ENCODE assay signal across 16 cellular contexts in genomic region chr19:1080360-1081161, GRCh38. TPM values are rescaled to one million over a fixed set of nuclear protein-coding genes. Genes with fewer than 3 reads are reported as not detected.
DNase-seq lines count a peak whose midpoint lies in the region; ATAC-seq, FAIRE-seq and TF ChIP-seq lines count a peak whose summit lies in the region.
"Had no signal": no experiment of that assay in that cellular context is flagged by ENCODE, and none has a peak within 500 bp of the region (broad histone marks: within the 10 kb centered on the region; RNA-seq: fewer than 3 reads in every experiment).

No MANE protein-coding gene starts in this region.

- TF ChIP-seq CTCF in HepG2 (CRISPR knock-in tag; IDR thresholded peaks at IDR 0.05) (no peak), PC-9 (conservative IDR thresholded peaks at IDR 0.05) (no peak)

- no peaks in the 10 kb centered on the region for H3K9me3 Mint-ChIP-seq in T-helper 2 cell treated with Interferon-gamma antibody and Interleukin-4, amounts not matched to agents 5 μg/mL and 100 μg/mL, for 36 hours

- H4K20me1 ChIP-seq in HepG2 (ENCODE audit: insufficient read depth, low read length) (no peaks in the 10 kb centered on the region), PC-9 (ENCODE audit: insufficient read depth) (no peaks in the 10 kb centered on the region)

- H3K27ac ChIP-seq in HepG2 (ENCODE audit: extremely low read length, insufficient read depth, low read length) (no peak overlapping the region), PC-9 (no peak overlapping the region)
- H3K27ac ChIP-seq: body of pancreas, thyroid gland had no signal

- intact Hi-C loops in HepG2 (cut with micrococcal nuclease; ENCODE audit: unreplicated experiment), result no loop called here
- intact Hi-C loops in PC-9 (cut with micrococcal nuclease; ENCODE audit: unreplicated experiment), result no loop called here

- H3K4me2 ChIP-seq in HepG2 (ENCODE audit: low read depth, low read length), result no peak overlapping the region
- H3K4me2 ChIP-seq in PC-9, result no peak overlapping the region

- no peak for TF ChIP-seq POLR2A in HepG2 (IDR thresholded peaks at IDR 0.05; ENCODE audit: insufficient read depth in 1 of 2, low read depth in 2 of 2, low read length in 2 of 2)

- FAIRE-seq in HepG2 (lab: Jason Lieb, UNC), result no peak
- FAIRE-seq: colon, D721Med had no signal

- peaks cover 0 to 7% of the 10 kb centered on the region in 2 experiments; a peak in 4 of 5 replicates for H3K36me3 ChIP-seq in HepG2 (replicated peaks in 1 of 2; ENCODE audit: control insufficient read depth in 1 of 2, insufficient read depth in 2 of 2, low read length in 2 of 2)
- no peaks in the 10 kb centered on the region for H3K36me3 ChIP-seq in PC-9 (ENCODE audit: low read depth)
- H3K36me3 ChIP-seq: thyroid gland had no signal

- no peaks in the 10 kb centered on the region for H3K27me3 Mint-ChIP-seq in T-helper 2 cell treated with Interferon-gamma antibody and Interleukin-4, amounts not matched to agents 5 μg/mL and 100 μg/mL, for 36 hours (ENCODE audit: low read depth)

- POLR2A ChIA-PET in HepG2 (lab: Yijun Ruan, JAX) (interaction anchor here (1.3 kb wide), 1 partner anchor 17 kb away, joined by 5 read pairs; no protein-coding TSS in a partner anchor), PC-9 (lab: Charles Lee; ENCODE audit: unreplicated experiment) (no interaction called here)

- H3K9me3 ChIP-seq in HepG2 (ENCODE audit: low read length), result no peaks in the 10 kb centered on the region
- no peaks in the 10 kb centered on the region for H3K9me3 ChIP-seq in PC-9 (ENCODE audit: insufficient read depth, low read depth)
- H3K9me3 ChIP-seq: body of pancreas, left lung, thyroid gland had no signal

- BruUV-seq in HepG2 (replicated peaks; lab: Mats Ljungman, UMichigan) (no TSS peak), PC-9 (replicated peaks; lab: Mats Ljungman, UMichigan) (no TSS peak)

- peaks cover 14% of the 10 kb centered on the region; the same call in 1 of the 2 replicates for H3F3A ChIP-seq in PC-9 (ENCODE audit: insufficient read depth, low read depth)

- ATAC-seq in HepG2, result no peak; the same call in 2 of the 3 replicates
- ATAC-seq: body of pancreas, left lung had no signal

- H2AFZ ChIP-seq in HepG2 (ENCODE audit: low read length) (no peak overlapping the region), PC-9 (no peak overlapping the region)

- CTCF ChIA-PET in HepG2 (lab: Yijun Ruan, JAX; ENCODE audit: low intra/inter-chr PET ratio, low total read pairs), result no interaction called here
- CTCF ChIA-PET in PC-9 (lab: Charles Lee), result no interaction called here

- H3K79me2 ChIP-seq in HepG2 (ENCODE audit: insufficient read depth, low read length) (no peaks in the 10 kb centered on the region), PC-9 (ENCODE audit: low read depth) (no peaks in the 10 kb centered on the region)

- no peaks in the 10 kb centered on the region for H3K9me2 ChIP-seq in PC-9 (ENCODE audit: insufficient read depth)

- H3K4me1 Mint-ChIP-seq in T-helper 2 cell treated with Interferon-gamma antibody and Interleukin-4, amounts not matched to agents 5 μg/mL and 100 μg/mL, for 36 hours (ENCODE audit: low read depth), result peaks cover 22% of the 10 kb centered on the region

- TF ChIP-seq RAD21 in HepG2 (CRISPR knock-in tag; IDR thresholded peaks at IDR 0.05), result no peak

- in situ Hi-C loops in HepG2 (cut with HindIII; ENCODE audit: extremely low pct_ligation_motif_present, low pct_unique_long_range_greater_than_20kb) (no loop called here), G401 (cut with HindIII; ENCODE audit: low sequenced_read_pairs) (no loop called here)

- peak; percentile 12 for DNase-seq in stimulated activated CD4-positive, alpha-beta T cell treated with anti-CD3 and anti-CD28 coated beads, Interleukin-15, amount 100 ng/mL, for 24 hours
- DNase-seq in stimulated activated CD4-positive, alpha-beta T cell treated with anti-CD3 and anti-CD28 coated beads, Interleukin-4, amount 100 ng/mL, for 24 hours, result no peak
- no peak for DNase-seq in T-helper 2 cell treated with Interferon-gamma antibody and Interleukin-4, amounts not matched to agents 5 μg/mL and 100 μg/mL, for 36 hours (ENCODE audit: low spot score)
- no peak for DNase-seq in HepG2 (ENCODE audit: low spot score)
- DNase-seq in PC-9, result no peak
- no peak for DNase-seq in G401 (ENCODE audit: low spot score)
- no peak for DNase-seq in NCI-H69 (lab: John Stamatoyannopoulos, UW)
- DNase-seq: GOT3, head of caudate nucleus, NCI-H1105, SHP77, thyroid gland had no signal

- H3K4me3 ChIP-seq in HepG2 (replicated peaks in 1 of 3; ENCODE audit: insufficient read depth in 1 of 3, low read depth in 2 of 3, low read length in 3 of 3) (no peak overlapping the region), PC-9 (no peak overlapping the region)
- H3K4me3 ChIP-seq: body of pancreas, left lung, thyroid gland had no signal

- WGBS in HepG2 (ENCODE audit: low lambda C conversion rate), result 93% methylated on average over 20 of the region's 50 CpGs

- H3K9ac ChIP-seq in HepG2 (ENCODE audit: insufficient read depth, low read depth, low read length), result no peak overlapping the region

- peak overlapping the region; percentile 77 for H3K27ac Mint-ChIP-seq in T-helper 2 cell treated with Interferon-gamma antibody and Interleukin-4, amounts not matched to agents 5 μg/mL and 100 μg/mL, for 36 hours

- peaks cover 21% of the 10 kb centered on the region for H3K4me1 ChIP-seq in HepG2 (ENCODE audit: insufficient read depth, low read length)
- 0 out of 2 replicates have a peak, but pooled peaks cover 5% of the 10 kb centered on the region for H3K4me1 ChIP-seq in PC-9 (replicated peaks; ENCODE audit: insufficient read depth)

- H3K4me3 Mint-ChIP-seq in T-helper 2 cell treated with Interferon-gamma antibody and Interleukin-4, amounts not matched to agents 5 μg/mL and 100 μg/mL, for 36 hours, result peak overlapping the region; percentile 18

- H3K27me3 ChIP-seq in HepG2 (ENCODE audit: control insufficient read depth in 1 of 2, insufficient read depth in 2 of 2, low read length in 2 of 2) (no peaks in the 10 kb centered on the region), PC-9 (ENCODE audit: insufficient read depth, low read depth) (no peaks in the 10 kb centered on the region)
- H3K27me3 ChIP-seq: body of pancreas, left lung, thyroid gland had no signal

- TF ChIP-seq EP300 in HepG2 (IDR thresholded peaks at IDR 0.05; ENCODE audit: low read depth in 2 of 2, low read length in 2 of 2) (no peak), HepG2 (CRISPR knock-in tag; IDR thresholded peaks at IDR 0.05; ENCODE audit: borderline replicate concordance) (no peak)

- peaks cover 76% of the 10 kb centered on the region for H3K36me3 Mint-ChIP-seq in T-helper 2 cell treated with Interferon-gamma antibody and Interleukin-4, amounts not matched to agents 5 μg/mL and 100 μg/mL, for 36 hours (ENCODE audit: low read depth)

RNA-seq across cellular contexts. Expression of gene ARHGAP45, which starts 13.6 kb away (rescaled TPM):
- 0.48 and 0.84 TPM in 2 replicates for total RNA-seq in HepG2 (2016; rRNA removed; fragmentation: Illumina TruSeq; extraction: Trizol)
- total RNA-seq in HepG2 (2016; cell fraction: cytosol; rRNA removed; fragmentation: Illumina TruSeq; extraction: Trizol; ENCODE audit: low read depth), result 0.35 and 0.51 TPM in 2 replicates
- total RNA-seq in HepG2 (2016; cell fraction: insoluble cytoplasmic fraction; rRNA removed; fragmentation: Illumina TruSeq; extraction: Trizol), result 0.16 and 0.50 TPM in 2 replicates
- total RNA-seq in HepG2 (2016; cell fraction: membrane; rRNA removed; fragmentation: Illumina TruSeq; extraction: Trizol), result 0.38 and 0.40 TPM in 2 replicates
- 0.28 and 0.63 TPM in 2 replicates for total RNA-seq in HepG2 (2016; cell fraction: nucleus; rRNA removed; fragmentation: Illumina TruSeq; extraction: Trizol)
- 32.0 and 40.3 TPM in 2 replicates for polyA plus RNA-seq in HepG2 (2011; rRNA removed)
- 17.7 and 31.9 TPM in 2 replicates for polyA plus RNA-seq in HepG2 (2011; cell fraction: cytosol; rRNA removed)
- polyA plus RNA-seq in HepG2 (2011; cell fraction: nucleus; rRNA removed), result 222 and 325 TPM in 2 replicates
- polyA plus RNA-seq in HepG2 (2012), result 21.8 and 23.4 TPM in 2 replicates
- not detected in 2 replicates for polyA plus RNA-seq in HepG2 (2016; cell fraction: cytosol; fragmentation: Illumina TruSeq; extraction: Trizol; ENCODE audit: low read depth)
- 0.41 and 0.69 TPM in 2 replicates for polyA plus RNA-seq in HepG2 (2016; cell fraction: insoluble cytoplasmic fraction; fragmentation: Illumina TruSeq; extraction: Trizol; ENCODE audit: low read depth)
- not detected in 2 replicates for polyA plus RNA-seq in HepG2 (2016; cell fraction: membrane; fragmentation: Illumina TruSeq; extraction: Trizol; ENCODE audit: low read depth)
- polyA plus RNA-seq in HepG2 (2016; cell fraction: nucleus; fragmentation: Illumina TruSeq; extraction: Trizol; ENCODE audit: insufficient read depth, low read depth), result 1.5 TPM in 2 replicates
- 18.3 and 37.9 TPM in 2 replicates for polyA minus RNA-seq in HepG2 (2011; rRNA and poly(A)+ RNA removed; ENCODE audit: low replicate concordance)
- 19.3 and 20.1 TPM in 2 replicates for polyA minus RNA-seq in HepG2 (2011; cell fraction: cytosol; rRNA and poly(A)+ RNA removed)
- polyA minus RNA-seq in HepG2 (2011; cell fraction: nucleus; rRNA and poly(A)+ RNA removed), result 25.0 and 29.0 TPM in 2 replicates
- total RNA-seq in PC-9 (2021), result 20.2 and 20.6 TPM in 2 replicates
- total RNA-seq in G401 (2014; rRNA removed; shearing (Covaris generic)), result 126 and 134 TPM in 2 replicates

RNA-seq across cellular contexts. Expression of gene POLR2E, which starts 14.6 kb away (rescaled TPM):
- total RNA-seq in HepG2 (2016; rRNA removed; fragmentation: Illumina TruSeq; extraction: Trizol) (140 TPM in 2 replicates), PC-9 (2021) (180 and 237 TPM in 2 replicates)
- 43.4 and 44.8 TPM in 2 replicates for total RNA-seq in HepG2 (2016; cell fraction: cytosol; rRNA removed; fragmentation: Illumina TruSeq; extraction: Trizol; ENCODE audit: low read depth)
- 135 and 141 TPM in 2 replicates for total RNA-seq in HepG2 (2016; cell fraction: insoluble cytoplasmic fraction; rRNA removed; fragmentation: Illumina TruSeq; extraction: Trizol)
- total RNA-seq in HepG2 (2016; cell fraction: membrane; rRNA removed; fragmentation: Illumina TruSeq; extraction: Trizol), result 89.0 and 92.5 TPM in 2 replicates
- total RNA-seq in HepG2 (2016; cell fraction: nucleus; rRNA removed; fragmentation: Illumina TruSeq; extraction: Trizol), result 54.0 and 55.3 TPM in 2 replicates
- 272 and 305 TPM in 2 replicates for polyA plus RNA-seq in HepG2 (2011; rRNA removed)
- 222 and 337 TPM in 2 replicates for polyA plus RNA-seq in HepG2 (2011; cell fraction: cytosol; rRNA removed)
- polyA plus RNA-seq in HepG2 (2011; cell fraction: nucleus; rRNA removed), result 150 and 188 TPM in 2 replicates
- 201 and 222 TPM in 2 replicates for polyA plus RNA-seq in HepG2 (2012)
- polyA plus RNA-seq in HepG2 (2016; cell fraction: cytosol; fragmentation: Illumina TruSeq; extraction: Trizol; ENCODE audit: low read depth), result 94.9 and 102 TPM in 2 replicates
- 246 and 282 TPM in 2 replicates for polyA plus RNA-seq in HepG2 (2016; cell fraction: insoluble cytoplasmic fraction; fragmentation: Illumina TruSeq; extraction: Trizol; ENCODE audit: low read depth)
- 145 and 159 TPM in 2 replicates for polyA plus RNA-seq in HepG2 (2016; cell fraction: membrane; fragmentation: Illumina TruSeq; extraction: Trizol; ENCODE audit: low read depth)
- 179 TPM in 2 replicates for polyA plus RNA-seq in HepG2 (2016; cell fraction: nucleus; fragmentation: Illumina TruSeq; extraction: Trizol; ENCODE audit: insufficient read depth, low read depth)
- 343 and 389 TPM in 2 replicates for polyA minus RNA-seq in HepG2 (2011; rRNA and poly(A)+ RNA removed; ENCODE audit: low replicate concordance)
- polyA minus RNA-seq in HepG2 (2011; cell fraction: cytosol; rRNA and poly(A)+ RNA removed), result 104 and 129 TPM in 2 replicates
- polyA minus RNA-seq in HepG2 (2011; cell fraction: nucleus; rRNA and poly(A)+ RNA removed), result 39.5 and 42.0 TPM in 2 replicates
- 326 and 355 TPM in 2 replicates for total RNA-seq in G401 (2014; rRNA removed; shearing (Covaris generic))

RNA-seq across cellular contexts. Expression of gene GPX4, which starts 23.2 kb away (rescaled TPM):
- total RNA-seq in HepG2 (2016; rRNA removed; fragmentation: Illumina TruSeq; extraction: Trizol) (426 and 535 TPM in 2 replicates), PC-9 (2021) (465 and 489 TPM in 2 replicates)
- total RNA-seq in HepG2 (2016; cell fraction: cytosol; rRNA removed; fragmentation: Illumina TruSeq; extraction: Trizol; ENCODE audit: low read depth), result 2,785 and 3,522 TPM in 2 replicates
- total RNA-seq in HepG2 (2016; cell fraction: insoluble cytoplasmic fraction; rRNA removed; fragmentation: Illumina TruSeq; extraction: Trizol), result 340 and 561 TPM in 2 replicates
- 1,902 and 2,313 TPM in 2 replicates for total RNA-seq in HepG2 (2016; cell fraction: membrane; rRNA removed; fragmentation: Illumina TruSeq; extraction: Trizol)
- total RNA-seq in HepG2 (2016; cell fraction: nucleus; rRNA removed; fragmentation: Illumina TruSeq; extraction: Trizol), result 168 and 177 TPM in 2 replicates
- 613 and 728 TPM in 2 replicates for polyA plus RNA-seq in HepG2 (2011; rRNA removed)
- polyA plus RNA-seq in HepG2 (2011; cell fraction: cytosol; rRNA removed), result 837 and 1,257 TPM in 2 replicates
- 557 and 562 TPM in 2 replicates for polyA plus RNA-seq in HepG2 (2011; cell fraction: nucleus; rRNA removed)
- 539 and 705 TPM in 2 replicates for polyA plus RNA-seq in HepG2 (2012)
- polyA plus RNA-seq in HepG2 (2016; cell fraction: cytosol; fragmentation: Illumina TruSeq; extraction: Trizol; ENCODE audit: low read depth), result 3,701 and 4,930 TPM in 2 replicates
- 454 and 583 TPM in 2 replicates for polyA plus RNA-seq in HepG2 (2016; cell fraction: insoluble cytoplasmic fraction; fragmentation: Illumina TruSeq; extraction: Trizol; ENCODE audit: low read depth)
- polyA plus RNA-seq in HepG2 (2016; cell fraction: membrane; fragmentation: Illumina TruSeq; extraction: Trizol; ENCODE audit: low read depth), result 2,313 and 2,706 TPM in 2 replicates
- 387 and 420 TPM in 2 replicates for polyA plus RNA-seq in HepG2 (2016; cell fraction: nucleus; fragmentation: Illumina TruSeq; extraction: Trizol; ENCODE audit: insufficient read depth, low read depth)
- 195 and 435 TPM in 2 replicates for polyA minus RNA-seq in HepG2 (2011; rRNA and poly(A)+ RNA removed; ENCODE audit: low replicate concordance)
- polyA minus RNA-seq in HepG2 (2011; cell fraction: cytosol; rRNA and poly(A)+ RNA removed), result 211 and 241 TPM in 2 replicates
- polyA minus RNA-seq in HepG2 (2011; cell fraction: nucleus; rRNA and poly(A)+ RNA removed), result 51.6 and 73.4 TPM in 2 replicates
- total RNA-seq in G401 (2014; rRNA removed; shearing (Covaris generic)), result 593 and 784 TPM in 2 replicates

RNA-seq across cellular contexts. Expression of gene ABCA7, which starts 40.7 kb away (rescaled TPM):
- total RNA-seq in HepG2 (2016; rRNA removed; fragmentation: Illumina TruSeq; extraction: Trizol) (1.3 and 4.4 TPM in 2 replicates), PC-9 (2021) (29.9 and 32.0 TPM in 2 replicates)
- total RNA-seq in HepG2 (2016; cell fraction: cytosol; rRNA removed; fragmentation: Illumina TruSeq; extraction: Trizol; ENCODE audit: low read depth), result 3.4 and 3.5 TPM in 2 replicates
- total RNA-seq in HepG2 (2016; cell fraction: insoluble cytoplasmic fraction; rRNA removed; fragmentation: Illumina TruSeq; extraction: Trizol), result 2.5 and 6.4 TPM in 2 replicates
- 1.7 and 2.0 TPM in 2 replicates for total RNA-seq in HepG2 (2016; cell fraction: membrane; rRNA removed; fragmentation: Illumina TruSeq; extraction: Trizol)
- total RNA-seq in HepG2 (2016; cell fraction: nucleus; rRNA removed; fragmentation: Illumina TruSeq; extraction: Trizol), result 7.8 and 9.7 TPM in 2 replicates
- polyA plus RNA-seq in HepG2 (2011; rRNA removed), result 32.4 and 41.2 TPM in 2 replicates
- polyA plus RNA-seq in HepG2 (2011; cell fraction: cytosol; rRNA removed), result 27.7 and 35.9 TPM in 2 replicates
- polyA plus RNA-seq in HepG2 (2011; cell fraction: nucleus; rRNA removed), result 316 and 410 TPM in 2 replicates
- 29.1 and 29.7 TPM in 2 replicates for polyA plus RNA-seq in HepG2 (2012)
- 0.23 and 0.72 TPM in 2 replicates for polyA plus RNA-seq in HepG2 (2016; cell fraction: cytosol; fragmentation: Illumina TruSeq; extraction: Trizol; ENCODE audit: low read depth)
- 1.6 and 2.2 TPM in 2 replicates for polyA plus RNA-seq in HepG2 (2016; cell fraction: insoluble cytoplasmic fraction; fragmentation: Illumina TruSeq; extraction: Trizol; ENCODE audit: low read depth)
- polyA plus RNA-seq in HepG2 (2016; cell fraction: membrane; fragmentation: Illumina TruSeq; extraction: Trizol; ENCODE audit: low read depth), result 0.54 and 0.71 TPM in 2 replicates
- 25.9 and 28.7 TPM in 2 replicates for polyA plus RNA-seq in HepG2 (2016; cell fraction: nucleus; fragmentation: Illumina TruSeq; extraction: Trizol; ENCODE audit: insufficient read depth, low read depth)
- polyA minus RNA-seq in HepG2 (2011; rRNA and poly(A)+ RNA removed; ENCODE audit: low replicate concordance), result 20.1 and 68.5 TPM in 2 replicates
- polyA minus RNA-seq in HepG2 (2011; cell fraction: cytosol; rRNA and poly(A)+ RNA removed), result 20.8 and 23.1 TPM in 2 replicates
- polyA minus RNA-seq in HepG2 (2011; cell fraction: nucleus; rRNA and poly(A)+ RNA removed), result 41.6 and 44.5 TPM in 2 replicates
- 6.2 and 13.9 TPM in 2 replicates for total RNA-seq in G401 (2014; rRNA removed; shearing (Covaris generic))

RNA-seq across cellular contexts. Expression of gene CNN2, which starts 54.2 kb away (rescaled TPM):
- total RNA-seq in HepG2 (2016; rRNA removed; fragmentation: Illumina TruSeq; extraction: Trizol), result 70.0 and 84.5 TPM in 2 replicates
- total RNA-seq in HepG2 (2016; cell fraction: cytosol; rRNA removed; fragmentation: Illumina TruSeq; extraction: Trizol; ENCODE audit: low read depth), result 29.8 and 31.9 TPM in 2 replicates
- total RNA-seq in HepG2 (2016; cell fraction: insoluble cytoplasmic fraction; rRNA removed; fragmentation: Illumina TruSeq; extraction: Trizol), result 66.1 and 74.6 TPM in 2 replicates
- 70.9 and 77.3 TPM in 2 replicates for total RNA-seq in HepG2 (2016; cell fraction: membrane; rRNA removed; fragmentation: Illumina TruSeq; extraction: Trizol)
- total RNA-seq in HepG2 (2016; cell fraction: nucleus; rRNA removed; fragmentation: Illumina TruSeq; extraction: Trizol), result 37.1 and 39.3 TPM in 2 replicates
- polyA plus RNA-seq in HepG2 (2011; rRNA removed), result 58.1 and 63.6 TPM in 2 replicates
- 71.9 and 76.4 TPM in 2 replicates for polyA plus RNA-seq in HepG2 (2011; cell fraction: cytosol; rRNA removed)
- 59.2 and 73.6 TPM in 2 replicates for polyA plus RNA-seq in HepG2 (2011; cell fraction: nucleus; rRNA removed)
- 37.6 and 46.6 TPM in 2 replicates for polyA plus RNA-seq in HepG2 (2012)
- polyA plus RNA-seq in HepG2 (2016; cell fraction: cytosol; fragmentation: Illumina TruSeq; extraction: Trizol; ENCODE audit: low read depth), result 36.8 and 41.0 TPM in 2 replicates
- 82.0 and 114 TPM in 2 replicates for polyA plus RNA-seq in HepG2 (2016; cell fraction: insoluble cytoplasmic fraction; fragmentation: Illumina TruSeq; extraction: Trizol; ENCODE audit: low read depth)
- polyA plus RNA-seq in HepG2 (2016; cell fraction: membrane; fragmentation: Illumina TruSeq; extraction: Trizol; ENCODE audit: low read depth), result 75.2 and 79.7 TPM in 2 replicates
- polyA plus RNA-seq in HepG2 (2016; cell fraction: nucleus; fragmentation: Illumina TruSeq; extraction: Trizol; ENCODE audit: insufficient read depth, low read depth), result 90.2 and 93.1 TPM in 2 replicates
- polyA minus RNA-seq in HepG2 (2011; rRNA and poly(A)+ RNA removed; ENCODE audit: low replicate concordance), result 84.2 and 138 TPM in 2 replicates
- 122 and 138 TPM in 2 replicates for polyA minus RNA-seq in HepG2 (2011; cell fraction: cytosol; rRNA and poly(A)+ RNA removed)
- 21.5 and 28.6 TPM in 2 replicates for polyA minus RNA-seq in HepG2 (2011; cell fraction: nucleus; rRNA and poly(A)+ RNA removed)
- 168 and 206 TPM in 2 replicates for total RNA-seq in PC-9 (2021)
- total RNA-seq in G401 (2014; rRNA removed; shearing (Covaris generic)), result 245 and 296 TPM in 2 replicates

Comparison
In these comparisons a context has a peak if more than half of its experiments do, and no peak if none do; other contexts are left out.
1. RNA of gene ARHGAP45, which starts 13.6 kb away (total RNA-seq): 126 to 134 TPM in G401 and 20.2 to 20.6 TPM in PC-9; 0.16 to 0.84 TPM in HepG2; every median in the first group is over 10 times any median in the second.